ENCODE assay signal across 14 cellular contexts in the genomic region with DNA sequence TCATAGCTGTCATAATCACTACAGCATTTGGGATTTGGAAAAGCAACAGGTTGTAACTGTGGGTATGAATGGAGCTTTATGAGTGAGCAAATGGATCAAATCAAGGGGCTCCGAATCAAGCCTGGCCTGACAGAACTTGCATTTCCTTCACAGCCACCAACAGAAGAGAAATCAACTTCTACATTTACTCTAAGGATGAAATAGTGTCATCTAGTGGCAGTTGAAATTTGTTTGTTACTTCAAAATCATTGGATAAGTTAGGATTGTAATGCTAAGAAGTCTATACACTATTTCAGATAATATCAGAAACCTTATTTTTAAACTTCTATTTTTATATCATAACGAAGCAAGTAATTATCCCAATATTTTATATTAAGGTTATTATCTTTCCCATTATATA. TPM values are rescaled to one million over a fixed set of nuclear protein-coding genes. Genes with fewer than 3 reads are reported as not detected.
DNase-seq lines count a peak whose midpoint lies in the region; ATAC-seq and TF ChIP-seq lines count a peak whose summit lies in the region.
"Had no signal": no experiment of that assay in that cellular context is flagged by ENCODE, and none has a peak within 500 bp of the region (broad histone marks: within the 10 kb centered on the region; RNA-seq: fewer than 3 reads in every experiment).

No MANE protein-coding gene starts in this region.

- H3K36me3 ChIP-seq in SU-DHL-6 (ENCODE audit: low read length) (no peaks in the 10 kb centered on the region), lower lobe of right lung (no peaks in the 10 kb centered on the region)
- H3K36me3 ChIP-seq: stomach had no signal

- DNase-seq in AG10803 (ENCODE audit: low read depth): peak; percentile 3
- no peak for DNase-seq in lower lobe of right lung
- DNase-seq in NCI-H1694 treated with DMSO at 0.1 percent for 48 hours (lab: John Stamatoyannopoulos, UW): no peak
- DNase-seq in stimulated activated CD8-positive, alpha-beta memory T cell treated with anti-CD3 and anti-CD28 coated beads, Interleukin-4, amount 100 ng/mL, for 48 hours: no peak
- DNase-seq in NCI-H345 treated with DMSO at 0.1 percent for 48 hours (lab: John Stamatoyannopoulos, UW; ENCODE audit: unreplicated experiment): no peak
- DNase-seq: activated CD4-positive, alpha-beta T cell treated with anti-CD3 and anti-CD28 coated beads, Interleukin-2, amount 10 ng/mL, durations not matched to agents 24 days and 14 days; activated naive CD4-positive, alpha-beta T cell treated with anti-CD3 and anti-CD28 coated beads, Interleukin-2, amount 10 ng/mL, durations not matched to agents 7 days and 5 days; Caco-2; NCI-H1105; nephron progenitor cell; stomach had no signal

- ATAC-seq in GM19351 (IDR thresholded peaks at IDR 0.05; ENCODE audit: unreplicated experiment): peak; percentile 24
- no peak for ATAC-seq in lower lobe of right lung
- no peak for ATAC-seq in HG03045 (IDR thresholded peaks at IDR 0.05; ENCODE audit: unreplicated experiment)

- H3K27ac ChIP-seq in SU-DHL-6 (ENCODE audit: low read depth, low read length): peak overlapping the region; percentile 9; the same call in 1 of the 2 replicates
- no peak overlapping the region for H3K27ac ChIP-seq in lower lobe of right lung
- H3K27ac ChIP-seq: stomach had no signal

- no peaks in the 10 kb centered on the region for H3K79me2 ChIP-seq in SU-DHL-6 (ENCODE audit: insufficient read depth, low read length)

- peak overlapping the region; percentile 9; the same call in 1 of the 2 replicates for H3K9ac ChIP-seq in SU-DHL-6 (ENCODE audit: low read length)

- H4K20me1 ChIP-seq in SU-DHL-6 (ENCODE audit: low read depth, low read length): no peaks in the 10 kb centered on the region

- intact Hi-C loops in lower lobe of right lung (cut with DNase I): no loop called here

- H2AFZ ChIP-seq in SU-DHL-6 (ENCODE audit: low read depth, low read length, severe bottlenecking): peak overlapping the region; percentile 73

- H3F3A ChIP-seq in SU-DHL-6 (ENCODE audit: insufficient read depth): no peaks in the 10 kb centered on the region

- H3K9me3 ChIP-seq in SU-DHL-6 (ENCODE audit: insufficient read depth, low read length) (no peaks in the 10 kb centered on the region), lower lobe of right lung (no peaks in the 10 kb centered on the region)
- H3K9me3 ChIP-seq: Caco-2, stomach had no signal

- H3K4me3 ChIP-seq in AG10803 (ENCODE audit: low read length) (no peak overlapping the region), SU-DHL-6 (ENCODE audit: insufficient read depth, low read length, poor library complexity, severe bottlenecking) (no peak overlapping the region), lower lobe of right lung (no peak overlapping the region)
- H3K4me3 ChIP-seq: stomach had no signal

- peak overlapping the region; percentile 42 for H3K4me2 ChIP-seq in SU-DHL-6 (ENCODE audit: low read depth, low read length, poor library complexity, severe bottlenecking)

- TF ChIP-seq CTCF in AG10803 (conservative IDR thresholded peaks at IDR 0.05; ENCODE audit: low read length): peak; percentile 29
- peak; percentile 47 for TF ChIP-seq CTCF in SU-DHL-6 (IDR thresholded peaks at IDR 0.05; ENCODE audit: insufficient read depth, low read length, poor library complexity, severe bottlenecking)
- TF ChIP-seq CTCF in lower lobe of right lung (IDR thresholded peaks at IDR 0.05): peak; percentile 15

- H3K9me2 ChIP-seq in SU-DHL-6 (replicated peaks; ENCODE audit: insufficient read depth, low read length): no peaks in the 10 kb centered on the region

- H3K4me1 ChIP-seq in lower lobe of right lung: no peaks in the 10 kb centered on the region
- H3K4me1 ChIP-seq: Caco-2, stomach had no signal

- no peaks in the 10 kb centered on the region for H3K27me3 ChIP-seq in SU-DHL-6 (ENCODE audit: low read length)
- H3K27me3 ChIP-seq in lower lobe of right lung (ENCODE audit: low read depth): no peaks in the 10 kb centered on the region
- H3K27me3 ChIP-seq: stomach had no signal

RNA-seq across cellular contexts. Expression of gene WDR17, which starts 10.7 kb away (rescaled TPM):
- 5.6 TPM for total RNA-seq in lower lobe of right lung
